ENCODE assay signal across 30 cellular contexts in the genomic region with DNA sequence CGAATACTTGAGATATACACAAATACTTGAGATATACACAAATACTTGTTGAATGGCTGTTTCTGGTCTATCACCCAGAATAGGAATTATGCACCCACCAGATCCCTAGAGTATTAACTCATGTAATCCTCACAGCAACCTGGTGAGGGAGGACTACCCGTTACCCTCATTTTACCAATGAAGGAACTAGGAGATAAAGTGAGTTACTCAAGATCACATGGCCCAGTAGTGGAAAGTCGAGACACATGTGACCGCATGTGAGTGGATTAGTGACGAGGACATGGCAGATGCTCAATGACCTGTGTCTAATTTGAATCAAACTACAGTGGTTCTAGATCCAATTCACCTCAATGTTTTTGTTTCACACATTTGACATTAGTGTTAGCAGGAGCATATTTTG. TPM values are rescaled to one million over a fixed set of nuclear protein-coding genes. Genes with fewer than 3 reads are reported as not detected.
DNase-seq lines count a peak whose midpoint lies in the region; ATAC-seq, FAIRE-seq and TF ChIP-seq lines count a peak whose summit lies in the region.
"Had no signal": no experiment of that assay in that cellular context is flagged by ENCODE, and none has a peak within 500 bp of the region (broad histone marks: within the 10 kb centered on the region; RNA-seq: fewer than 3 reads in every experiment).

No MANE protein-coding gene starts in this region.

- ATAC-seq in GM12878 = peak; percentile 42
- no peak for ATAC-seq in activated T-cell treated with anti-CD3 and anti-CD28 coated beads, Interleukin-2, amount 50 U/mL, for 72 hours (replicated peaks in 1 of 2)
- ATAC-seq: activated CD8-positive, alpha-beta T cell treated with anti-CD3 and anti-CD28 coated beads for 36 hours; lower lobe of right lung; right cardiac atrium had no signal

- FAIRE-seq in GM12878 (lab: Jason Lieb, UNC) = no peak

- POLR2A ChIA-PET in GM12878 (lab: Charles Lee) = no interaction called here

- H3K36me3 ChIP-seq in Karpas-422 (ENCODE audit: insufficient read depth, low read length) = no peaks in the 10 kb centered on the region
- no peaks in the 10 kb centered on the region for H3K36me3 ChIP-seq in GM12878 (ENCODE audit: control insufficient read depth in 2 of 2, insufficient read depth in 2 of 2, low read length in 1 of 2)
- H3K36me3 ChIP-seq in parathyroid adenoma (ENCODE audit: control insufficient read depth, insufficient read depth, low read length) = no peaks in the 10 kb centered on the region
- H3K36me3 ChIP-seq: ascending aorta, cardiac muscle cell, colonic mucosa, lower lobe of right lung, neural progenitor cell, SJCRH30 had no signal

- DNase-seq in DMS 273 (lab: John Stamatoyannopoulos, UW; ENCODE audit: unreplicated experiment) (peak; percentile 13), DMS 273 treated with DMSO at 0.1 percent for 48 hours (lab: John Stamatoyannopoulos, UW) (no peak), Karpas-422 (peak; percentile 51), GM12878 (ENCODE audit: low read depth, low spot score) (no peak)
- DNase-seq in stimulated activated CD4-positive, alpha-beta T cell treated with anti-CD3 and anti-CD28 coated beads, Interleukin-2, amount 100 ng/mL, for 48 hours = no peak
- DNase-seq in activated CD4-positive, alpha-beta T cell treated with anti-CD3 and anti-CD28 coated beads, Interleukin-2, amount 50 U/mL, for 1 hour = no peak
- no peak for DNase-seq in activated T-cell treated with anti-CD3 and anti-CD28 coated beads, Interleukin-2, amount 50 U/mL, for 72 hours
- DNase-seq: activated CD8-positive, alpha-beta T cell treated with anti-CD3 and anti-CD28 coated beads for 36 hours; activated effector memory CD4-positive, alpha-beta T cell treated with Interleukin-2 at 50 U/mL for 16 hours; activated naive CD8-positive, alpha-beta T cell treated with anti-CD3 and anti-CD28 coated beads for 36 hours; colonic mucosa; effector CD8-positive, alpha-beta T cell; head of caudate nucleus; lower lobe of right lung; MV-4-11; NCI-H1694; NCI-H2171; right cardiac atrium; stimulated activated CD4-positive, alpha-beta T cell treated with anti-CD3 and anti-CD28 coated beads, Interleukin-4, amount 100 ng/mL, for 1 hour; substantia nigra had no signal

- no peak overlapping the region for H3K4me3 Mint-ChIP-seq in activated T-cell treated with anti-CD3 and anti-CD28 coated beads, Interleukin-2, amount 50 U/mL, for 72 hours
- H3K4me3 Mint-ChIP-seq: activated CD8-positive, alpha-beta T cell treated with anti-CD3 and anti-CD28 coated beads for 36 hours; activated naive CD8-positive, alpha-beta T cell treated with anti-CD3 and anti-CD28 coated beads for 36 hours; neural progenitor cell had no signal

- TF ChIP-seq POLR2A in GM12878 (IDR thresholded peaks at IDR 0.05; ENCODE audit: low read depth, low read length) = no peak

- H3K27ac Mint-ChIP-seq in activated T-cell treated with anti-CD3 and anti-CD28 coated beads, Interleukin-2, amount 50 U/mL, for 72 hours = no peak overlapping the region
- H3K27ac Mint-ChIP-seq: activated CD8-positive, alpha-beta T cell treated with anti-CD3 and anti-CD28 coated beads for 36 hours; activated naive CD8-positive, alpha-beta T cell treated with anti-CD3 and anti-CD28 coated beads for 36 hours; CD14-positive monocyte; neural progenitor cell had no signal

- H3K27ac ChIP-seq in Karpas-422 (ENCODE audit: low read length) (no peak overlapping the region), GM12878 (ENCODE audit: control insufficient read depth, insufficient read depth) (no peak overlapping the region), parathyroid adenoma (peak overlapping the region; percentile 43)
- H3K27ac ChIP-seq: 22Rv1, ascending aorta, cardiac muscle cell, colonic mucosa, lower lobe of right lung, neural progenitor cell, SJCRH30 had no signal

- SMC1A ChIA-PET in GM12878 (lab: Charles Lee; ENCODE audit: uncharacterized antibody, unreplicated experiment) = no interaction called here

- in situ Hi-C loops in GM12878 (cut with MboI) = no loop called here

- H3K4me1 Mint-ChIP-seq in activated T-cell treated with anti-CD3 and anti-CD28 coated beads, Interleukin-2, amount 50 U/mL, for 72 hours (ENCODE audit: low read depth) = peaks cover 8% of the 10 kb centered on the region

- no peak for TF ChIP-seq RAD21 in GM12878 (IDR thresholded peaks at IDR 0.05; ENCODE audit: insufficient read depth, low read depth, low read length)

- no peak for TF ChIP-seq EP300 in GM12878 (IDR thresholded peaks at IDR 0.05; ENCODE audit: borderline replicate concordance in 1 of 2, control insufficient read depth in 1 of 2, low read depth in 2 of 2, low read length in 2 of 2)

- no peaks in the 10 kb centered on the region for H3K9me3 Mint-ChIP-seq in activated T-cell treated with anti-CD3 and anti-CD28 coated beads, Interleukin-2, amount 50 U/mL, for 72 hours
- H3K9me3 Mint-ChIP-seq: activated CD8-positive, alpha-beta T cell treated with anti-CD3 and anti-CD28 coated beads for 36 hours; activated naive CD8-positive, alpha-beta T cell treated with anti-CD3 and anti-CD28 coated beads for 36 hours; neural progenitor cell had no signal

- H4K20me1 ChIP-seq in Karpas-422 (ENCODE audit: insufficient read depth, low read depth, low read length) = no peaks in the 10 kb centered on the region
- H4K20me1 ChIP-seq in GM12878 (ENCODE audit: control insufficient read depth, insufficient read depth) = no peaks in the 10 kb centered on the region

- no TSS peak for BruUV-seq in GM12878 (replicated peaks; lab: Mats Ljungman, UMichigan)

- 38% methylated on average over 5 of the region's 5 CpGs for WGBS in GM12878 (ENCODE audit: insufficient coverage, insufficient replicate concordance, low lambda C conversion rate, missing lambda C conversion rate)

- no peaks in the 10 kb centered on the region for H3K9me3 ChIP-seq in Karpas-422 (ENCODE audit: low read length)
- H3K9me3 ChIP-seq in GM12878 (replicated peaks; ENCODE audit: control insufficient read depth, insufficient read depth, low read length) = no peaks in the 10 kb centered on the region
- H3K9me3 ChIP-seq in parathyroid adenoma (ENCODE audit: control insufficient read depth, low read length) = no peaks in the 10 kb centered on the region
- H3K9me3 ChIP-seq: ascending aorta, colonic mucosa, lower lobe of right lung, SJCRH30 had no signal

- H3K36me3 Mint-ChIP-seq in activated T-cell treated with anti-CD3 and anti-CD28 coated beads, Interleukin-2, amount 50 U/mL, for 72 hours (ENCODE audit: insufficient read depth in 2 of 2) = no peaks in the 10 kb centered on the region
- H3K36me3 Mint-ChIP-seq: activated naive CD8-positive, alpha-beta T cell treated with anti-CD3 and anti-CD28 coated beads for 36 hours; neural progenitor cell had no signal

- H3K4me3 ChIP-seq in Karpas-422 (ENCODE audit: low read length) = no peak overlapping the region
- H3K4me3 ChIP-seq in GM12878 = no peak overlapping the region
- no peak overlapping the region for H3K4me3 ChIP-seq in parathyroid adenoma (ENCODE audit: low read depth, low read length)
- H3K4me3 ChIP-seq: ascending aorta, cardiac muscle cell, colonic mucosa, lower lobe of right lung, neural progenitor cell, SJCRH30 had no signal

- H3K4me1 ChIP-seq in Karpas-422 (ENCODE audit: low read length) (peaks cover 8% of the 10 kb centered on the region), GM12878 (ENCODE audit: control insufficient read depth, insufficient read depth, low read length) (no peaks in the 10 kb centered on the region), parathyroid adenoma (peaks cover 10% of the 10 kb centered on the region)
- H3K4me1 ChIP-seq: colonic mucosa, SJCRH30 had no signal

- H3K79me2 ChIP-seq in Karpas-422 (ENCODE audit: low read length) (no peaks in the 10 kb centered on the region), GM12878 (ENCODE audit: control insufficient read depth, insufficient read depth, low read length) (no peaks in the 10 kb centered on the region), parathyroid adenoma (no peaks in the 10 kb centered on the region)

- no peaks in the 10 kb centered on the region for H3K9me2 ChIP-seq in Karpas-422 (replicated peaks; ENCODE audit: insufficient read depth, low read length)

- intact Hi-C loops in GM12878 (cut with micrococcal nuclease; ENCODE audit: unreplicated experiment) = no loop called here

- RAD21 ChIA-PET in GM12878 (lab: Charles Lee; ENCODE audit: unreplicated experiment) = no interaction called here

- no peak overlapping the region for H3K9ac ChIP-seq in Karpas-422 (ENCODE audit: low read length)
- H3K9ac ChIP-seq in GM12878 (ENCODE audit: control insufficient read depth, insufficient read depth, low read length) = no peak overlapping the region
- H3K9ac ChIP-seq in parathyroid adenoma = no peak overlapping the region
- H3K9ac ChIP-seq: neural progenitor cell had no signal

- no peaks in the 10 kb centered on the region for H3K27me3 ChIP-seq in Karpas-422 (ENCODE audit: low read length)
- H3K27me3 ChIP-seq in GM12878 (replicated peaks in 1 of 2; ENCODE audit: control insufficient read depth in 2 of 2, insufficient read depth in 2 of 2, low read length in 1 of 2) = peaks cover 3 to 8% of the 10 kb centered on the region in 2 experiments
- H3K27me3 ChIP-seq in parathyroid adenoma (ENCODE audit: control insufficient read depth, insufficient read depth, low read length) = no peaks in the 10 kb centered on the region
- H3K27me3 ChIP-seq: ascending aorta, colonic mucosa, SJCRH30 had no signal

- H3K27me3 Mint-ChIP-seq in activated T-cell treated with anti-CD3 and anti-CD28 coated beads, Interleukin-2, amount 50 U/mL, for 72 hours (ENCODE audit: low read depth) = peaks cover 64% of the 10 kb centered on the region

- TF ChIP-seq CTCF in GM12878 (IDR thresholded peaks at IDR 0.05 in 2 of 3, conservative IDR thresholded peaks at IDR 0.05 in 1 of 3; ENCODE audit: control insufficient read depth in 2 of 3, extremely low read depth in 1 of 3, insufficient read depth in 1 of 3, low read depth in 3 of 3, low read length in 3 of 3) = no peak
- no peak for TF ChIP-seq CTCF in parathyroid adenoma (IDR thresholded peaks at IDR 0.05)

- H3K4me2 ChIP-seq in Karpas-422 (ENCODE audit: low read depth, low read length, poor library complexity, severe bottlenecking) (no peak overlapping the region), GM12878 (ENCODE audit: control insufficient read depth, insufficient read depth) (no peak overlapping the region), parathyroid adenoma (ENCODE audit: low read length) (no peak overlapping the region)
- H3K4me2 ChIP-seq: neural progenitor cell had no signal

- CTCF ChIA-PET in GM12878 (lab: Yijun Ruan, JAX) = no interaction called here

- H2AFZ ChIP-seq in Karpas-422 (ENCODE audit: low read length) (no peak overlapping the region), GM12878 (ENCODE audit: control insufficient read depth, low read depth, low read length) (no peak overlapping the region), parathyroid adenoma (peak overlapping the region; percentile 28)
- H2AFZ ChIP-seq: neural progenitor cell had no signal

RNA-seq across cellular contexts. Expression of a gene that starts 2.4 kb away (rescaled TPM):
- total RNA-seq in Karpas-422 (2014; rRNA removed; shearing (Covaris generic); ENCODE audit: low replicate concordance) = not detected in 2 replicates
- total RNA-seq in GM12878 (2013; cell fraction: nucleolus; rRNA removed) = not detected in 2 replicates
- total RNA-seq in GM12878 (2014; rRNA removed) (not detected in 2 replicates), GM12878 (2014; rRNA removed; fragmentation: Illumina TruSeq; extraction: Trizol) (not detected in 2 replicates), GM12878 (2021) (not detected in 2 replicates)
- not detected for polyA plus RNA-seq in GM12878 (2011; ENCODE audit: low read depth)
- polyA plus RNA-seq in GM12878 (2011; rRNA removed) (not detected in 2 replicates), GM12878 (2014; fragmentation: Illumina TruSeq; extraction: Trizol) (not detected in 2 replicates), GM12878 (2014; fragmentation: Nextera tagmentation; extraction: Ambion mirVana) (not detected), GM12878 (2014; rRNA removed) (not detected in 2 replicates), GM12878 (2016; fragmentation: Nextera tagmentation; extraction: Ambion mirVana) (not detected)
- polyA plus RNA-seq in GM12878 (2011; cell fraction: cytosol; rRNA removed) = not detected in 2 replicates
- polyA plus RNA-seq in GM12878 (2011; cell fraction: nucleus; rRNA removed) = not detected in 2 replicates
- polyA plus RNA-seq in GM12878 (2012) = not detected in 2 replicates
- polyA minus RNA-seq in GM12878 (2011; rRNA and poly(A)+ RNA removed) = not detected in 2 replicates
- polyA minus RNA-seq in GM12878 (2011; cell fraction: cytosol; rRNA and poly(A)+ RNA removed) = not detected in 2 replicates
- not detected in 2 replicates for polyA minus RNA-seq in GM12878 (2011; cell fraction: nucleus; rRNA and poly(A)+ RNA removed)
- not detected for total RNA-seq in activated T-cell treated with anti-CD3 and anti-CD28 coated beads, Interleukin-2, amount 50 U/mL, for 72 hours
- total RNA-seq: activated CD8-positive, alpha-beta T cell treated with anti-CD3 and anti-CD28 coated beads for 36 hours; activated naive CD8-positive, alpha-beta T cell treated with anti-CD3 and anti-CD28 coated beads for 36 hours; ascending aorta; cardiac muscle cell; epithelial cell of proximal tubule; kidney epithelial cell; SJCRH30; urinary bladder had no signal
- polyA plus RNA-seq: cardiac muscle cell, CD14-positive monocyte, urinary bladder had no signal

RNA-seq across cellular contexts. Expression of a gene that starts 18.0 kb away (rescaled TPM):
- total RNA-seq in Karpas-422 (2014; rRNA removed; shearing (Covaris generic); ENCODE audit: low replicate concordance) = 17.9 and 36.7 TPM in 2 replicates
- 36.8 and 37.9 TPM in 2 replicates for total RNA-seq in GM12878 (2013; cell fraction: nucleolus; rRNA removed)
- total RNA-seq in GM12878 (2014; rRNA removed) (32.4 and 36.7 TPM in 2 replicates), GM12878 (2014; rRNA removed; fragmentation: Illumina TruSeq; extraction: Trizol) (50.4 and 50.7 TPM in 2 replicates), GM12878 (2021) (47.8 and 48.0 TPM in 2 replicates)
- 21.5 TPM for polyA plus RNA-seq in GM12878 (2011; ENCODE audit: low read depth)
- polyA plus RNA-seq in GM12878 (2011; rRNA removed) (51.6 and 62.5 TPM in 2 replicates), GM12878 (2014; fragmentation: Illumina TruSeq; extraction: Trizol) (90.1 and 108 TPM in 2 replicates), GM12878 (2014; fragmentation: Nextera tagmentation; extraction: Ambion mirVana) (100 to 1,000 TPM; 107 to 127 TPM), GM12878 (2014; rRNA removed) (48.2 and 57.4 TPM in 2 replicates), GM12878 (2016; fragmentation: Nextera tagmentation; extraction: Ambion mirVana) (100 to 1,000 TPM; 113 to 119 TPM)
- polyA plus RNA-seq in GM12878 (2011; cell fraction: cytosol; rRNA removed) = 28.6 and 31.6 TPM in 2 replicates
- 24.1 and 25.7 TPM in 2 replicates for polyA plus RNA-seq in GM12878 (2011; cell fraction: nucleus; rRNA removed)
- polyA plus RNA-seq in GM12878 (2012) = 27.3 and 29.6 TPM in 2 replicates
- polyA minus RNA-seq in GM12878 (2011; rRNA and poly(A)+ RNA removed) = 28.7 and 38.5 TPM in 2 replicates
- 10.4 and 14.9 TPM in 2 replicates for polyA minus RNA-seq in GM12878 (2011; cell fraction: cytosol; rRNA and poly(A)+ RNA removed)
- polyA minus RNA-seq in GM12878 (2011; cell fraction: nucleus; rRNA and poly(A)+ RNA removed) = 14.5 and 22.7 TPM in 2 replicates
- 10 to 100 TPM; 31.5 to 46.3 TPM for total RNA-seq in activated T-cell treated with anti-CD3 and anti-CD28 coated beads, Interleukin-2, amount 50 U/mL, for 72 hours

Comparison
In these comparisons a context has a peak if more than half of its experiments do, and no peak if none do; other contexts are left out.
1. DNase-seq: peak in DMS 273 (single experiment) and Karpas-422 (single experiment); none in DMS 273 treated with DMSO at 0.1 percent for 48 hours (single experiment), GM12878 (single experiment), stimulated activated CD4-positive, alpha-beta T cell treated with anti-CD3 and anti-CD28 coated beads, Interleukin-2, amount 100 ng/mL, for 48 hours (0 of 2), activated CD4-positive, alpha-beta T cell treated with anti-CD3 and anti-CD28 coated beads, Interleukin-2, amount 50 U/mL, for 1 hour (single experiment) and activated T-cell treated with anti-CD3 and anti-CD28 coated beads, Interleukin-2, amount 50 U/mL, for 72 hours (0 of 2).